ENCODE assay signal across 23 cellular contexts in genomic region chr1:2558861-2559260, GRCh38. TPM values are rescaled to one million over a fixed set of nuclear protein-coding genes. Genes with fewer than 3 reads are reported as not detected.
DNase-seq lines count a peak whose midpoint lies in the region; ATAC-seq and TF ChIP-seq lines count a peak whose summit lies in the region.
"Had no signal": no experiment of that assay in that cellular context is flagged by ENCODE, and none has a peak within 500 bp of the region (broad histone marks: within the 10 kb centered on the region; RNA-seq: fewer than 3 reads in every experiment).

No MANE protein-coding gene starts in this region.

- H3K27me3 ChIP-seq in effector memory CD4-positive, alpha-beta T cell (replicated peaks; ENCODE audit: control insufficient read depth, insufficient read depth, low read length, poor library complexity, severe bottlenecking), result no peaks in the 10 kb centered on the region
- H3K27me3 ChIP-seq: adrenal gland, cardiac muscle cell, uterus had no signal

- H3K9me3 Mint-ChIP-seq in activated T-cell treated with anti-CD3 and anti-CD28 coated beads, Interleukin-2, amount 50 U/mL, for 72 hours, result no peaks in the 10 kb centered on the region
- no peaks in the 10 kb centered on the region for H3K9me3 Mint-ChIP-seq in activated B cell treated with CpG ODN at 0.5 μM for 24 hours
- H3K9me3 Mint-ChIP-seq in stimulated activated memory B cell treated with anti-CD40 and anti-IgM and Interleukin-4, amounts not matched to agents 10 μg/mL and 1 μg/mL and 100 μg/mL, for 72 hours, result no peaks in the 10 kb centered on the region
- H3K9me3 Mint-ChIP-seq: WTC11 had no signal

- no peak for ATAC-seq in activated T-cell treated with anti-CD3 and anti-CD28 coated beads, Interleukin-2, amount 50 U/mL, for 72 hours (replicated peaks in 1 of 2)
- no peak for ATAC-seq in activated B cell treated with CpG ODN at 0.5 μM for 24 hours (ENCODE audit: low read depth)
- no peak for ATAC-seq in stimulated activated memory B cell treated with anti-CD40 and anti-IgM and Interleukin-4, amounts not matched to agents 10 μg/mL and 1 μg/mL and 100 μg/mL, for 72 hours
- ATAC-seq in HG03095 (IDR thresholded peaks at IDR 0.05; ENCODE audit: unreplicated experiment), result no peak
- ATAC-seq in HG03135 (IDR thresholded peaks at IDR 0.05; ENCODE audit: unreplicated experiment), result no peak
- ATAC-seq: gastrocnemius medialis, HCT116, left colon, WTC11 had no signal

- peak overlapping the region; percentile 88 for H3K27ac Mint-ChIP-seq in activated T-cell treated with anti-CD3 and anti-CD28 coated beads, Interleukin-2, amount 50 U/mL, for 72 hours
- no peak overlapping the region for H3K27ac Mint-ChIP-seq in activated B cell treated with CpG ODN at 0.5 μM for 24 hours
- H3K27ac Mint-ChIP-seq in stimulated activated memory B cell treated with anti-CD40 and anti-IgM and Interleukin-4, amounts not matched to agents 10 μg/mL and 1 μg/mL and 100 μg/mL, for 72 hours, result peak overlapping the region; percentile 99
- H3K27ac Mint-ChIP-seq: WTC11 had no signal

- peaks cover 50% of the 10 kb centered on the region for H3K36me3 ChIP-seq in effector memory CD4-positive, alpha-beta T cell (ENCODE audit: control insufficient read depth, insufficient read depth, low read length)
- H3K36me3 ChIP-seq: cardiac muscle cell, gastrocnemius medialis, uterus had no signal

- CTCF ChIA-PET in activated B cell treated with CpG ODN at 0.5 μM for 24 hours (lab: Charles Lee), result interaction anchor here (1.7 kb wide), 1 partner anchor 26 kb away, joined by 3 read pairs; no protein-coding TSS in a partner anchor

- H3K4me3 Mint-ChIP-seq in activated T-cell treated with anti-CD3 and anti-CD28 coated beads, Interleukin-2, amount 50 U/mL, for 72 hours, result peak overlapping the region; percentile 47 to 79
- peak overlapping the region; percentile 46 for H3K4me3 Mint-ChIP-seq in activated B cell treated with CpG ODN at 0.5 μM for 24 hours
- peak overlapping the region; percentile 79 for H3K4me3 Mint-ChIP-seq in stimulated activated memory B cell treated with anti-CD40 and anti-IgM and Interleukin-4, amounts not matched to agents 10 μg/mL and 1 μg/mL and 100 μg/mL, for 72 hours
- H3K4me3 Mint-ChIP-seq: WTC11 had no signal

- H3K4me1 ChIP-seq in effector memory CD4-positive, alpha-beta T cell (ENCODE audit: control insufficient read depth, insufficient read depth, low read length, poor library complexity, severe bottlenecking), result peaks cover 43% of the 10 kb centered on the region

- no peaks in the 10 kb centered on the region for H3K9me3 ChIP-seq in effector memory CD4-positive, alpha-beta T cell (ENCODE audit: control insufficient read depth, low read length)
- H3K9me3 ChIP-seq: adrenal gland, gastrocnemius medialis, uterus had no signal

- POLR2A ChIA-PET in activated B cell treated with CpG ODN at 0.5 μM for 24 hours (lab: Charles Lee), result interaction anchor here (1.4 to 5.6 kb wide), 3 partner anchors 12 to 25 kb away, joined by 3 to 224 read pairs (median 74); partner anchors contain the start of gene PRXL2B

- peak overlapping the region; percentile 35 for H3K27ac ChIP-seq in effector memory CD4-positive, alpha-beta T cell (ENCODE audit: insufficient read depth, low read length, poor library complexity, severe bottlenecking)
- H3K27ac ChIP-seq: adrenal gland, cardiac muscle cell, gastrocnemius medialis, HL-60, uterus had no signal

- H3K36me3 Mint-ChIP-seq in activated T-cell treated with anti-CD3 and anti-CD28 coated beads, Interleukin-2, amount 50 U/mL, for 72 hours (ENCODE audit: insufficient read depth in 2 of 2), result peaks cover 9 to 12% of the 10 kb centered on the region in 2 donors
- peaks cover 43% of the 10 kb centered on the region for H3K36me3 Mint-ChIP-seq in activated B cell treated with CpG ODN at 0.5 μM for 24 hours (ENCODE audit: low read depth)
- H3K36me3 Mint-ChIP-seq in stimulated activated memory B cell treated with anti-CD40 and anti-IgM and Interleukin-4, amounts not matched to agents 10 μg/mL and 1 μg/mL and 100 μg/mL, for 72 hours, result peaks cover 55% of the 10 kb centered on the region
- H3K36me3 Mint-ChIP-seq: WTC11 had no signal

- H3K27me3 Mint-ChIP-seq in activated T-cell treated with anti-CD3 and anti-CD28 coated beads, Interleukin-2, amount 50 U/mL, for 72 hours (ENCODE audit: low read depth), result no peaks in the 10 kb centered on the region
- H3K27me3 Mint-ChIP-seq in activated B cell treated with CpG ODN at 0.5 μM for 24 hours, result no peaks in the 10 kb centered on the region
- H3K27me3 Mint-ChIP-seq in stimulated activated memory B cell treated with anti-CD40 and anti-IgM and Interleukin-4, amounts not matched to agents 10 μg/mL and 1 μg/mL and 100 μg/mL, for 72 hours, result no peaks in the 10 kb centered on the region

- no peak for DNase-seq in activated T-cell treated with anti-CD3 and anti-CD28 coated beads, Interleukin-2, amount 50 U/mL, for 72 hours
- DNase-seq in activated T-cell treated with anti-CD3 and anti-CD28 coated beads for 4 hours (no peak), activated B cell treated with CpG ODN at 0.5 μM for 24 hours (no peak), NCI-H1105 treated with DMSO at 0.1 percent for 48 hours (lab: John Stamatoyannopoulos, UW) (no peak)
- no peak for DNase-seq in effector memory CD4-positive, alpha-beta T cell
- DNase-seq: adrenal gland; DND-41; erythroblast; gastrocnemius medialis; left colon; MM.1S; NCI-H2171 treated with DMSO at 0.1 percent for 48 hours; SHP77 treated with DMSO at 0.1 percent for 48 hours; stimulated activated CD4-positive, alpha-beta T cell treated with anti-CD3 and anti-CD28 coated beads, Interleukin-4, amount 100 ng/mL, for 24 hours; uterus had no signal

- TF ChIP-seq CTCF in activated B cell treated with CpG ODN at 0.5 μM for 24 hours (IDR thresholded peaks at IDR 0.05), result no peak

- intact Hi-C loops in activated B cell treated with CpG ODN at 0.5 μM for 24 hours (cut with micrococcal nuclease), result no loop called here

- H3K4me1 Mint-ChIP-seq in activated T-cell treated with anti-CD3 and anti-CD28 coated beads, Interleukin-2, amount 50 U/mL, for 72 hours (ENCODE audit: low read depth), result peaks cover 39% of the 10 kb centered on the region
- peaks cover 47% of the 10 kb centered on the region for H3K4me1 Mint-ChIP-seq in activated B cell treated with CpG ODN at 0.5 μM for 24 hours
- H3K4me1 Mint-ChIP-seq in stimulated activated memory B cell treated with anti-CD40 and anti-IgM and Interleukin-4, amounts not matched to agents 10 μg/mL and 1 μg/mL and 100 μg/mL, for 72 hours, result peaks cover 68% of the 10 kb centered on the region

- H3K4me3 ChIP-seq in effector memory CD4-positive, alpha-beta T cell (ENCODE audit: insufficient read depth, low read depth, low read length, poor library complexity, severe bottlenecking), result no peak overlapping the region
- H3K4me3 ChIP-seq: adrenal gland, cardiac muscle cell, gastrocnemius medialis, smooth muscle cell, uterus had no signal

RNA-seq across cellular contexts. Expression of gene TNFRSF14, which starts 2.7 kb away (rescaled TPM):
- 100 to 1,000 TPM; 141 to 175 TPM for total RNA-seq in activated T-cell treated with anti-CD3 and anti-CD28 coated beads, Interleukin-2, amount 50 U/mL, for 72 hours
- 140 and 148 TPM in 2 replicates for total RNA-seq in activated B cell treated with CpG ODN at 0.5 μM for 24 hours
- total RNA-seq: smooth muscle cell had no signal

RNA-seq across cellular contexts. Expression of gene PRXL2B, which starts 27.7 kb away (rescaled TPM):
- total RNA-seq in activated T-cell treated with anti-CD3 and anti-CD28 coated beads, Interleukin-2, amount 50 U/mL, for 72 hours, result 10 to 100 TPM; 34.8 to 39.2 TPM
- total RNA-seq in activated B cell treated with CpG ODN at 0.5 μM for 24 hours, result 12.6 and 13.5 TPM in 2 replicates

RNA-seq across cellular contexts. Expression of gene HES5, which starts 28.8 kb away (rescaled TPM):
- total RNA-seq in activated T-cell treated with anti-CD3 and anti-CD28 coated beads, Interleukin-2, amount 50 U/mL, for 72 hours, result under 1 TPM in 1 of 2 donors, not detected in 1; 0.49 TPM
- total RNA-seq in activated B cell treated with CpG ODN at 0.5 μM for 24 hours, result not detected in 2 replicates
- total RNA-seq: adrenal gland, cardiac muscle cell, WTC11 had no signal

RNA-seq across cellular contexts. Expression of gene PANK4, which starts 32.5 kb away (rescaled TPM):
- total RNA-seq in activated T-cell treated with anti-CD3 and anti-CD28 coated beads, Interleukin-2, amount 50 U/mL, for 72 hours, result 10 to 100 TPM; 44.6 to 49.7 TPM
- 43.1 and 54.0 TPM in 2 replicates for total RNA-seq in activated B cell treated with CpG ODN at 0.5 μM for 24 hours
